In genomic region chrX:111262086-111262485, GRCh38 we compare ENCODE assay signal across 19 cellular contexts. TPM values are rescaled to one million over a fixed set of nuclear protein-coding genes. Genes with fewer than 3 reads are reported as not detected.
"Had no signal": no experiment of that assay in that cellular context is flagged by ENCODE, and none has a peak within 500 bp of the region (broad histone marks: within the 10 kb centered on the region; RNA-seq: fewer than 3 reads in every experiment).

No MANE protein-coding gene starts in this region.

- H3K27me3 ChIP-seq: esophagus muscularis mucosa, upper lobe of right lung had no signal

- H3K9me3 ChIP-seq: esophagus muscularis mucosa, pancreas, upper lobe of right lung had no signal

- H3K4me1 ChIP-seq: esophagus muscularis mucosa, pancreas, upper lobe of right lung had no signal

- H3K4me3 Mint-ChIP-seq: activated CD4-positive, alpha-beta memory T cell treated with anti-CD3 and anti-CD28 coated beads, Interleukin-2, amount 10 ng/mL, durations not matched to agents 7 days and 5 days; activated CD4-positive, alpha-beta T cell treated with anti-CD3 and anti-CD28 coated beads for 36 hours; activated naive CD4-positive, alpha-beta T cell treated with anti-CD3 and anti-CD28 coated beads, Interleukin-2, amount 10 ng/mL, durations not matched to agents 7 days and 5 days; activated T-cell treated with anti-CD3 and anti-CD28 coated beads, Interleukin-2, amount 50 U/mL, for 24 hours; central memory CD8-positive, alpha-beta T cell; naive B cell; stimulated activated naive CD8-positive, alpha-beta T cell treated with anti-CD3 and anti-CD28 coated beads, Interleukin-15, amount 100 ng/mL, for 72 hours; T-helper 17 cell had no signal

- H3K27ac Mint-ChIP-seq: activated CD4-positive, alpha-beta memory T cell treated with anti-CD3 and anti-CD28 coated beads, Interleukin-2, amount 10 ng/mL, durations not matched to agents 7 days and 5 days; activated CD4-positive, alpha-beta T cell treated with anti-CD3 and anti-CD28 coated beads for 36 hours; activated naive CD4-positive, alpha-beta T cell treated with anti-CD3 and anti-CD28 coated beads, Interleukin-2, amount 10 ng/mL, durations not matched to agents 7 days and 5 days; activated T-cell treated with anti-CD3 and anti-CD28 coated beads, Interleukin-2, amount 50 U/mL, for 24 hours; naive B cell; stimulated activated naive CD8-positive, alpha-beta T cell treated with anti-CD3 and anti-CD28 coated beads, Interleukin-15, amount 100 ng/mL, for 72 hours; T-helper 17 cell had no signal

- DNase-seq: activated CD4-positive, alpha-beta memory T cell treated with anti-CD3 and anti-CD28 coated beads, Interleukin-2, amount 10 ng/mL, durations not matched to agents 7 days and 5 days; activated CD4-positive, alpha-beta T cell treated with anti-CD3 and anti-CD28 coated beads for 36 hours; activated naive CD4-positive, alpha-beta T cell treated with anti-CD3 and anti-CD28 coated beads, Interleukin-2, amount 10 ng/mL, durations not matched to agents 7 days and 5 days; activated T-cell treated with anti-CD3 and anti-CD28 coated beads, Interleukin-2, amount 50 U/mL, for 24 hours; amniotic stem cell; cortex of kidney; effector CD4-positive, alpha-beta T cell; foreskin melanocyte; naive B cell; pancreas; stimulated activated naive CD8-positive, alpha-beta T cell treated with anti-CD3 and anti-CD28 coated beads, Interleukin-15, amount 100 ng/mL, for 72 hours; T-helper 17 cell; upper lobe of right lung; WERI-Rb-1 had no signal

- ATAC-seq: activated CD4-positive, alpha-beta T cell treated with anti-CD3 and anti-CD28 coated beads for 36 hours; pancreas; stimulated activated naive CD8-positive, alpha-beta T cell treated with anti-CD3 and anti-CD28 coated beads, Interleukin-15, amount 100 ng/mL, for 72 hours; T-helper 17 cell; upper lobe of right lung had no signal

- H3K36me3 ChIP-seq: esophagus muscularis mucosa, pancreas, upper lobe of right lung, WERI-Rb-1 had no signal

- H3K4me3 ChIP-seq: esophagus muscularis mucosa, lung, pancreas, upper lobe of right lung had no signal

- H3K4me1 Mint-ChIP-seq: activated CD4-positive, alpha-beta memory T cell treated with anti-CD3 and anti-CD28 coated beads, Interleukin-2, amount 10 ng/mL, durations not matched to agents 7 days and 5 days; activated CD4-positive, alpha-beta T cell treated with anti-CD3 and anti-CD28 coated beads for 36 hours; activated naive CD4-positive, alpha-beta T cell treated with anti-CD3 and anti-CD28 coated beads, Interleukin-2, amount 10 ng/mL, durations not matched to agents 7 days and 5 days; central memory CD8-positive, alpha-beta T cell; naive B cell; stimulated activated naive CD8-positive, alpha-beta T cell treated with anti-CD3 and anti-CD28 coated beads, Interleukin-15, amount 100 ng/mL, for 72 hours; T-helper 17 cell had no signal

- H3K27me3 Mint-ChIP-seq: activated CD4-positive, alpha-beta memory T cell treated with anti-CD3 and anti-CD28 coated beads, Interleukin-2, amount 10 ng/mL, durations not matched to agents 7 days and 5 days; activated naive CD4-positive, alpha-beta T cell treated with anti-CD3 and anti-CD28 coated beads, Interleukin-2, amount 10 ng/mL, durations not matched to agents 7 days and 5 days; brain; central memory CD8-positive, alpha-beta T cell had no signal

- H3K27ac ChIP-seq: esophagus muscularis mucosa, pancreas, upper lobe of right lung, WERI-Rb-1 had no signal

- H3K9me3 Mint-ChIP-seq: activated CD4-positive, alpha-beta memory T cell treated with anti-CD3 and anti-CD28 coated beads, Interleukin-2, amount 10 ng/mL, durations not matched to agents 7 days and 5 days; activated naive CD4-positive, alpha-beta T cell treated with anti-CD3 and anti-CD28 coated beads, Interleukin-2, amount 10 ng/mL, durations not matched to agents 7 days and 5 days; activated T-cell treated with anti-CD3 and anti-CD28 coated beads, Interleukin-2, amount 50 U/mL, for 24 hours; brain; central memory CD8-positive, alpha-beta T cell; stimulated activated naive CD8-positive, alpha-beta T cell treated with anti-CD3 and anti-CD28 coated beads, Interleukin-15, amount 100 ng/mL, for 72 hours had no signal

- H3K36me3 Mint-ChIP-seq: activated naive CD4-positive, alpha-beta T cell treated with anti-CD3 and anti-CD28 coated beads, Interleukin-2, amount 10 ng/mL, durations not matched to agents 7 days and 5 days; naive B cell had no signal

RNA-seq across cellular contexts. Expression of gene CAPN6, which starts 8.2 kb away (rescaled TPM):
- total RNA-seq: activated CD4-positive, alpha-beta memory T cell treated with anti-CD3 and anti-CD28 coated beads, Interleukin-2, amount 10 ng/mL, durations not matched to agents 7 days and 5 days; activated CD4-positive, alpha-beta T cell treated with anti-CD3 and anti-CD28 coated beads for 36 hours; mononuclear cell; T-helper 17 cell had no signal
